Comparison of ENCODE assay signal across 1 cellular context in the genomic region with DNA sequence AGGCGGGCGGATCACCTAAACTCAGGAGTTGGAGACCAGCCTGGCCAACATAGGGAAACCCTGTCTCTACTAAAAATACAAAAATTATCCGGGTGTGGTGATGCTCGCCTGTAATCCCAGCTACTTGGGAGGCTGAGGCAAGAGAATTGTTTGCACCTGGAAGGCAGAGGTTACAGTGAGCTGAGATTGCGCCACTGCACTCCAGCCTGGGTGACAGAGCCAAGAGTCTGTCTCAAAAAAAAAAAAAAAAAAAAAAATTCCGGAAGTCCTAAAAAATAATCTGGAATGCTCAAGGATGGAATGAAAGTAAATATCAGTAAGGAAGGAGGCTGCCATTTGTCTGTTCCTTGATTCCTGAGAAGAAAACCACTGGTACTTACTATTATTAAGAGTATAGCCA. TPM values are rescaled to one million over a fixed set of nuclear protein-coding genes. Genes with fewer than 3 reads are reported as not detected.
"Had no signal": no experiment of that assay in that cellular context is flagged by ENCODE, and none has a peak within 500 bp of the region (broad histone marks: within the 10 kb centered on the region; RNA-seq: fewer than 3 reads in every experiment).

No MANE protein-coding gene starts in this region.

RNA-seq across cellular contexts. Expression of a gene that starts 45.3 kb away (rescaled TPM):
- total RNA-seq: HT-29 had no signal
